In genomic region chr11:79237111-79237510, GRCh38 we compare ENCODE assay signal across 19 cellular contexts.
A peak's percentile ranks its signal among the peaks of the same experiment; 100 is the strongest.
DNase-seq lines count a peak whose midpoint lies in the region; ATAC-seq, FAIRE-seq and TF ChIP-seq lines count a peak whose summit lies in the region.
"Had no signal": no experiment of that assay in that cellular context is flagged by ENCODE, and none has a peak within 500 bp of the region (broad histone marks: within the 10 kb centered on the region; RNA-seq: fewer than 3 reads in every experiment).

No MANE protein-coding gene starts in this region.

- TF ChIP-seq CTCF in HFFc6 (IDR thresholded peaks at IDR 0.05) (no peak), ascending aorta (IDR thresholded peaks at IDR 0.05) (no peak), smooth muscle cell (IDR thresholded peaks at IDR 0.05; ENCODE audit: borderline replicate concordance, insufficient read depth, poor library complexity, severe bottlenecking) (no peak), kidney (IDR thresholded peaks at IDR 0.05; ENCODE audit: borderline replicate concordance, extremely low read depth, insufficient read depth) (no peak)

- H2BK12ac ChIP-seq in mesenchymal stem cell (ENCODE audit: low read length in 2 of 2) = no peak overlapping the region

- H2AK5ac ChIP-seq in mesenchymal stem cell (ENCODE audit: low read length, severe bottlenecking) = peak overlapping the region; percentile 69

- H3K27ac ChIP-seq in ascending aorta = peak overlapping the region; percentile 48 to 58
- peak overlapping the region; percentile 82 for H3K27ac ChIP-seq in mesenchymal stem cell (ENCODE audit: low read length, poor library complexity, severe bottlenecking)
- H3K27ac ChIP-seq in smooth muscle cell (ENCODE audit: low read depth) = peak overlapping the region; percentile 96
- no peak overlapping the region for H3K27ac ChIP-seq in kidney (ENCODE audit: low read depth in 2 of 2, low read length in 2 of 2)
- H3K27ac ChIP-seq: HL-60, prostate gland had no signal

- H4K8ac ChIP-seq in mesenchymal stem cell (ENCODE audit: low read length) = no peak overlapping the region

- H3K36me3 ChIP-seq in ascending aorta (no peaks in the 10 kb centered on the region), mesenchymal stem cell (ENCODE audit: control insufficient read depth in 1 of 2, insufficient read depth in 2 of 2, low read depth in 1 of 2, low read length in 2 of 2) (no peaks in the 10 kb centered on the region), smooth muscle cell (ENCODE audit: low read depth) (no peaks in the 10 kb centered on the region), kidney (ENCODE audit: control insufficient read depth in 1 of 2, insufficient read depth in 2 of 2, low read length in 2 of 2) (no peaks in the 10 kb centered on the region)
- H3K36me3 ChIP-seq: esophagus muscularis mucosa, prostate gland had no signal

- H3K9me3 Mint-ChIP-seq in HFFc6 = no peaks in the 10 kb centered on the region
- H3K9me3 Mint-ChIP-seq: activated CD4-positive, alpha-beta T cell treated with anti-CD3 and anti-CD28 coated beads, Interleukin-2, amount 10 ng/mL, durations not matched to agents 24 days and 14 days had no signal

- DNase-seq in HFFc6 = no peak
- DNase-seq in ascending aorta (ENCODE audit: low spot score in 2 of 2) = no peak
- DNase-seq in mesenchymal stem cell = no peak
- DNase-seq in smooth muscle cell (lab: John Stamatoyannopoulos, UW; ENCODE audit: unreplicated experiment) = no peak
- DNase-seq in kidney = no peak
- DNase-seq in HUDEP-2 (lab: John Stamatoyannopoulos, UW; ENCODE audit: unreplicated experiment in 76 of 76) = no peak
- no peak for DNase-seq in MV-4-11 (lab: John Stamatoyannopoulos, UW)
- DNase-seq: activated CD4-positive, alpha-beta T cell treated with anti-CD3 and anti-CD28 coated beads, Interleukin-2, amount 10 ng/mL, durations not matched to agents 24 days and 14 days; caudate nucleus; DMS79; natural killer cell; NCI-H1048; NCI-H2081 treated with DMSO at 0.1 percent for 48 hours; NCI-H510A had no signal

- H3K4me1 Mint-ChIP-seq in HFFc6 (ENCODE audit: low read depth) = peaks cover 58% of the 10 kb centered on the region
- H3K4me1 Mint-ChIP-seq: activated CD4-positive, alpha-beta T cell treated with anti-CD3 and anti-CD28 coated beads, Interleukin-2, amount 10 ng/mL, durations not matched to agents 24 days and 14 days; natural killer cell had no signal

- H3K9me3 ChIP-seq in ascending aorta = no peaks in the 10 kb centered on the region
- no peaks in the 10 kb centered on the region for H3K9me3 ChIP-seq in mesenchymal stem cell (ENCODE audit: control insufficient read depth, low read length)
- no peaks in the 10 kb centered on the region for H3K9me3 ChIP-seq in smooth muscle cell (replicated peaks; ENCODE audit: low read depth)
- no peaks in the 10 kb centered on the region for H3K9me3 ChIP-seq in kidney (ENCODE audit: control insufficient read depth in 1 of 2, low read length in 2 of 2)
- H3K9me3 ChIP-seq: esophagus muscularis mucosa, prostate gland had no signal

- H3K79me1 ChIP-seq in mesenchymal stem cell (replicated peaks; ENCODE audit: low read length, poor library complexity, severe bottlenecking) = no peaks in the 10 kb centered on the region

- H3K9ac ChIP-seq in mesenchymal stem cell (ENCODE audit: low read length) (peak overlapping the region; percentile 59), smooth muscle cell (ENCODE audit: low read depth) (peak overlapping the region; percentile 74), kidney (ENCODE audit: low read length in 2 of 2) (no peak overlapping the region)

- no peak overlapping the region for H2BK15ac ChIP-seq in mesenchymal stem cell (ENCODE audit: low read depth, poor library complexity, severe bottlenecking)

- no peak overlapping the region for H3K23ac ChIP-seq in mesenchymal stem cell (ENCODE audit: low read length in 2 of 2)

- H3K27me3 Mint-ChIP-seq in HFFc6 (ENCODE audit: insufficient read depth) = peaks cover 2% of the 10 kb centered on the region
- H3K27me3 Mint-ChIP-seq: activated CD4-positive, alpha-beta T cell treated with anti-CD3 and anti-CD28 coated beads, Interleukin-2, amount 10 ng/mL, durations not matched to agents 24 days and 14 days had no signal

- H2BK120ac ChIP-seq in mesenchymal stem cell (ENCODE audit: low read depth, low read length) = no peak overlapping the region

- H3K18ac ChIP-seq in mesenchymal stem cell (ENCODE audit: low read depth in 1 of 2, low read length in 2 of 2) = no peak overlapping the region

- no peak overlapping the region for H4K91ac ChIP-seq in mesenchymal stem cell (ENCODE audit: low read length)

- H3K14ac ChIP-seq in mesenchymal stem cell (ENCODE audit: low read length in 2 of 2) = no peak overlapping the region

- H3K4me3 Mint-ChIP-seq in HFFc6 = peak overlapping the region; percentile 81
- H3K4me3 Mint-ChIP-seq: activated CD4-positive, alpha-beta T cell treated with anti-CD3 and anti-CD28 coated beads, Interleukin-2, amount 10 ng/mL, durations not matched to agents 24 days and 14 days; natural killer cell had no signal

- H2BK5ac ChIP-seq in mesenchymal stem cell (ENCODE audit: low read depth, low read length, poor library complexity, severe bottlenecking) = peak overlapping the region; percentile 79

- H2AFZ ChIP-seq in mesenchymal stem cell (ENCODE audit: low read depth, low read length) (no peak overlapping the region), smooth muscle cell (ENCODE audit: low read depth) (no peak overlapping the region)

- H3K4ac ChIP-seq in mesenchymal stem cell (ENCODE audit: low read depth in 1 of 2, low read length in 2 of 2) = no peak overlapping the region

- H3F3A ChIP-seq in smooth muscle cell (ENCODE audit: low read depth) = peaks cover 13% of the 10 kb centered on the region

- 92% methylated on average over 5 of the region's 5 CpGs for WGBS in mesenchymal stem cell
- 41% methylated on average over 5 of the region's 5 CpGs for WGBS in smooth muscle cell (ENCODE audit: low lambda C conversion rate)

- H4K20me1 ChIP-seq in smooth muscle cell (ENCODE audit: low read depth) = no peaks in the 10 kb centered on the region

- no peaks in the 10 kb centered on the region for H3K79me2 ChIP-seq in smooth muscle cell (ENCODE audit: low read depth)

- H3K4me3 ChIP-seq in ascending aorta = peak overlapping the region in 1 of 2 donors; percentile 8
- H3K4me3 ChIP-seq in mesenchymal stem cell (ENCODE audit: insufficient read depth in 1 of 2, low read depth in 1 of 2, low read length in 2 of 2) = peak overlapping the region in 1 of 2 experiments; percentile 25
- no peak overlapping the region for H3K4me3 ChIP-seq in smooth muscle cell
- H3K4me3 ChIP-seq in kidney (ENCODE audit: low read length in 2 of 2) = no peak overlapping the region
- H3K4me3 ChIP-seq: esophagus muscularis mucosa, K562, prostate gland had no signal

- no peak for FAIRE-seq in kidney (lab: Jason Lieb, UNC)
- FAIRE-seq: K562 had no signal

- H3K27me3 ChIP-seq in ascending aorta = no peaks in the 10 kb centered on the region
- no peaks in the 10 kb centered on the region for H3K27me3 ChIP-seq in mesenchymal stem cell (ENCODE audit: control insufficient read depth in 1 of 2, insufficient read depth in 1 of 2, low read length in 2 of 2)
- no peaks in the 10 kb centered on the region for H3K27me3 ChIP-seq in smooth muscle cell (ENCODE audit: low read depth)
- H3K27me3 ChIP-seq: esophagus muscularis mucosa had no signal

- ATAC-seq in GM19452 (IDR thresholded peaks at IDR 0.05; ENCODE audit: unreplicated experiment) = no peak
- ATAC-seq: K562, natural killer cell had no signal

- no peaks in the 10 kb centered on the region for H3K36me3 Mint-ChIP-seq in HFFc6 (ENCODE audit: low read depth)
- H3K36me3 Mint-ChIP-seq: natural killer cell had no signal

- peaks cover 3 to 14% of the 10 kb centered on the region in 2 donors for H3K4me1 ChIP-seq in ascending aorta
- H3K4me1 ChIP-seq in mesenchymal stem cell (ENCODE audit: control insufficient read depth, insufficient read depth, low read depth, low read length) = peaks cover 10% of the 10 kb centered on the region
- peaks cover 21% of the 10 kb centered on the region for H3K4me1 ChIP-seq in smooth muscle cell (ENCODE audit: low read depth)
- peaks cover 5 to 6% of the 10 kb centered on the region in 2 donors for H3K4me1 ChIP-seq in kidney (ENCODE audit: control insufficient read depth in 1 of 2, insufficient read depth in 1 of 2, low read depth in 1 of 2, low read length in 2 of 2)
- H3K4me1 ChIP-seq: prostate gland had no signal

- H3K4me2 ChIP-seq in mesenchymal stem cell (ENCODE audit: low read length, poor library complexity, severe bottlenecking) (no peak overlapping the region), smooth muscle cell (peak overlapping the region; percentile 67)

- intact Hi-C loops in ascending aorta (cut with DNase I) (no loop called here), kidney (cut with DNase I) (no loop called here)

- H3K27ac Mint-ChIP-seq in HFFc6 = peak overlapping the region; percentile 77
- H3K27ac Mint-ChIP-seq: activated CD4-positive, alpha-beta T cell treated with anti-CD3 and anti-CD28 coated beads, Interleukin-2, amount 10 ng/mL, durations not matched to agents 24 days and 14 days; natural killer cell had no signal

Comparison
In these comparisons a context has a peak if more than half of its experiments do, and no peak if none do; other contexts are left out.
1. H3K27ac ChIP-seq: peak in ascending aorta (2 of 2), mesenchymal stem cell (single experiment) and smooth muscle cell (single experiment); none in kidney (0 of 2).
2. H3K9ac ChIP-seq: peak in mesenchymal stem cell (single experiment) and smooth muscle cell (single experiment); none in kidney (0 of 2).